8 cellular contexts compared by ENCODE assay signal in genomic region chrX:154409222-154409871, GRCh38. TPM values are rescaled to one million over a fixed set of nuclear protein-coding genes. Genes with fewer than 3 reads are reported as not detected.
DNase-seq lines count a peak whose midpoint lies in the region; ATAC-seq and TF ChIP-seq lines count a peak whose summit lies in the region.

DNASE1L1 (minus strand) TSS chrX:154409254; CDS start chrX:154405568, 3,686 bp downstream.

- H4K8ac ChIP-seq in IMR-90 (ENCODE audit: low read depth in 2 of 2, low read length in 2 of 2), result peak within 1 kb of the TSS; percentile 26 to 88; a peak in 2 of 4 replicates

- H3K4ac ChIP-seq in IMR-90 (ENCODE audit: low read depth, low read length), result peak within 1 kb of the TSS; percentile 93

- H3K27ac ChIP-seq in IMR-90 (ENCODE audit: insufficient read depth, low read length) (peak within 1 kb of the TSS; percentile 92), osteoblast (ENCODE audit: low read depth, low read length) (peak within 1 kb of the TSS; percentile 78)

- peaks cover 4% of the 10 kb centered on the region for H3K4me1 ChIP-seq in IMR-90 (ENCODE audit: control insufficient read depth, insufficient read depth, low read length)
- H3K4me1 ChIP-seq in osteoblast (ENCODE audit: insufficient read depth, low read length), result peaks cover 13% of the 10 kb centered on the region

- in situ Hi-C loops in IMR-90 (cut with MboI; ENCODE audit: low sequenced_read_pairs), result no loop called here

- intact Hi-C loops in IMR-90 (cut with micrococcal nuclease), result loop anchor here (1.0 kb wide), 1 partner anchor 35 kb away; the partner anchor contains the start of gene FAM50A

- TF ChIP-seq CTCF in IMR-90 (conservative IDR thresholded peaks at IDR 0.05; ENCODE audit: low read depth, low read length), result no peak
- TF ChIP-seq CTCF in osteoblast (IDR thresholded peaks at IDR 0.05; ENCODE audit: extremely low read depth, low read depth, low read length), result no peak

- peak within 1 kb of the TSS; percentile 89 for H3K9ac ChIP-seq in IMR-90 (ENCODE audit: low read depth, low read length)

- H4K20me1 ChIP-seq in IMR-90 (ENCODE audit: insufficient read depth, low read length) (no peaks in the 10 kb centered on the region), osteoblast (ENCODE audit: insufficient read depth, low read length) (peaks cover 6% of the 10 kb centered on the region)

- BruUV-seq in IMR-90 (replicated peaks; lab: Mats Ljungman, UMichigan), result no TSS peak

- TF ChIP-seq RAD21 in IMR-90 (IDR thresholded peaks at IDR 0.05; ENCODE audit: low read length), result no peak

- CTCF ChIA-PET in IMR-90 (lab: Yijun Ruan, JAX), result no interaction called here

- DNase-seq in IMR-90 (peak; percentile 87), glomerular endothelial cell (ENCODE audit: extremely low read depth, low read depth, low spot score) (no peak), osteoblast (ENCODE audit: insufficient read length, low spot score, missing footprints) (peak; percentile 98), COLO668 (lab: John Stamatoyannopoulos, UW; ENCODE audit: unreplicated experiment) (no peak)
- peak; percentile 49 to 55 for DNase-seq in activated T-cell treated with anti-CD3 and anti-CD28 coated beads, Interleukin-2, amount 50 U/mL, for 48 hours
- no peak for DNase-seq in activated CD4-positive, alpha-beta T cell treated with anti-CD3 and anti-CD28 coated beads for 48 hours
- no peak for DNase-seq in stimulated activated naive CD4-positive, alpha-beta T cell treated with Interleukin-2 at 50 U/mL for 16 hours (lab: John Stamatoyannopoulos, UW)

- H3K9me3 ChIP-seq in IMR-90 (ENCODE audit: control insufficient read depth, insufficient read depth, low read length), result no peaks in the 10 kb centered on the region
- H3K9me3 ChIP-seq in osteoblast (ENCODE audit: low read depth, low read length), result no peaks in the 10 kb centered on the region

- peak within 1 kb of the TSS; percentile 95 for H2AK9ac ChIP-seq in IMR-90 (replicated peaks; ENCODE audit: low read depth, low read length, poor library complexity)

- H4K91ac ChIP-seq in IMR-90 (ENCODE audit: insufficient read depth, low read depth, low read length), result peak within 1 kb of the TSS; percentile 95

- H2BK120ac ChIP-seq in IMR-90 (ENCODE audit: low read depth, low read length), result peak within 1 kb of the TSS; percentile 92

- H3K56ac ChIP-seq in IMR-90 (ENCODE audit: extremely low read depth, insufficient read depth, low read length), result peak within 1 kb of the TSS; percentile 64

- TF ChIP-seq POLR2A in GM18505 (IDR thresholded peaks at IDR 0.05; ENCODE audit: borderline replicate concordance, extremely low read depth, insufficient read depth, insufficient read length), result peak; percentile 55
- TF ChIP-seq POLR2A in IMR-90 (IDR thresholded peaks at IDR 0.05; ENCODE audit: low read depth, low read length), result peak; percentile 33; the same call in 1 of the 2 replicates

- ATAC-seq in GM18505 (IDR thresholded peaks at IDR 0.05; ENCODE audit: unreplicated experiment), result no peak
- ATAC-seq in IMR-90 (ENCODE audit: low read depth), result peak; percentile 78

- peaks cover 20% of the 10 kb centered on the region for H3K79me2 ChIP-seq in osteoblast (ENCODE audit: insufficient read depth, low read length)

- peak within 1 kb of the TSS; percentile 81 for H4K5ac ChIP-seq in IMR-90 (ENCODE audit: low read depth, low read length)

- H2BK20ac ChIP-seq in IMR-90 (ENCODE audit: low read depth, low read length), result no peak within 1 kb of the TSS; the same call in 1 of the 2 replicates

- H3K4me2 ChIP-seq in IMR-90 (ENCODE audit: low read depth, low read length) (peak within 1 kb of the TSS; percentile 90), osteoblast (ENCODE audit: insufficient read depth, low read length) (peak within 1 kb of the TSS; percentile 87)

- H3K36me3 ChIP-seq in IMR-90 (ENCODE audit: control insufficient read depth, insufficient read depth, low read length) (peaks cover 5% of the 10 kb centered on the region), osteoblast (ENCODE audit: insufficient read depth, low read length) (no peaks in the 10 kb centered on the region)

- peaks cover 3% of the 10 kb centered on the region; the same call in 1 of the 2 replicates for H3K9me1 ChIP-seq in IMR-90 (ENCODE audit: insufficient read depth, low read length)

- dilution Hi-C loops in IMR-90 (cut with HindIII; ENCODE audit: low sequenced_read_pairs, unreplicated experiment), result no loop called here

- H2AK5ac ChIP-seq in IMR-90 (ENCODE audit: low read depth, low read length), result peak within 1 kb of the TSS; percentile 86

- H3K18ac ChIP-seq in IMR-90 (ENCODE audit: low read depth, low read length), result peak within 1 kb of the TSS; percentile 73

- H2AFZ ChIP-seq in IMR-90 (replicated peaks; ENCODE audit: low read length, poor library complexity) (peak within 1 kb of the TSS; percentile 82), osteoblast (ENCODE audit: low read length) (peak within 1 kb of the TSS; percentile 65)

- peak within 1 kb of the TSS; percentile 84 for H3K14ac ChIP-seq in IMR-90 (replicated peaks; ENCODE audit: low read depth, low read length)

- H3K79me1 ChIP-seq in IMR-90 (ENCODE audit: low read depth in 1 of 2, low read length in 2 of 2), result peaks cover 6 to 26% of the 10 kb centered on the region in 2 experiments; a peak in 3 of 4 replicates

- peak within 1 kb of the TSS; percentile 76 for H3K4me3 ChIP-seq in IMR-90 (ENCODE audit: insufficient read depth, low read depth, low read length)
- peak within 1 kb of the TSS; percentile 76 for H3K4me3 ChIP-seq in osteoblast (ENCODE audit: insufficient read depth, low read length)

- 15% methylated on average over 4 of the region's 26 CpGs; no CpG with 5 or more reads in 1 of the 2 experiments for WGBS in IMR-90 (ENCODE audit: extremely low coverage in 2 of 2, insufficient read length in 1 of 2), 2 experiments

- POLR2A ChIA-PET in IMR-90 (lab: Charles Lee; ENCODE audit: unreplicated experiment), result no interaction called here

- peak within 1 kb of the TSS; percentile 48; the same call in 1 of the 3 replicates for H2BK15ac ChIP-seq in IMR-90 (ENCODE audit: low read depth, low read length)

- H3K27me3 ChIP-seq in IMR-90 (ENCODE audit: control insufficient read depth, insufficient read depth, low read length) (no peaks in the 10 kb centered on the region), osteoblast (ENCODE audit: insufficient read depth, low read length) (no peaks in the 10 kb centered on the region)

- peak within 1 kb of the TSS; percentile 88 for H3K23ac ChIP-seq in IMR-90 (ENCODE audit: low read depth, low read length)

- peak within 1 kb of the TSS; percentile 84 for H2BK5ac ChIP-seq in IMR-90 (ENCODE audit: low read depth, low read length, poor library complexity, severe bottlenecking)

TF ChIP-seq in IMR-90, 13 proteins besides CTCF, POLR2A, EP300 and RAD21:
- TF ChIP-seq MAZ (IDR thresholded peaks at IDR 0.05; ENCODE audit: borderline replicate concordance, low read depth, low read length), result peak; percentile 44; the same call in 1 of the 2 replicates
- TF ChIP-seq CEBPB (IDR thresholded peaks at IDR 0.05; ENCODE audit: low read depth, low read length), result no peak
- TF ChIP-seq SMC3 (IDR thresholded peaks at IDR 0.05; ENCODE audit: low read depth, low read length), result no peak
- TF ChIP-seq MAFK (IDR thresholded peaks at IDR 0.05; ENCODE audit: low read depth, low read length), result no peak
- TF ChIP-seq MXI1 (IDR thresholded peaks at IDR 0.05; ENCODE audit: borderline replicate concordance, low read depth, low read length), result peak; percentile 30; the same call in 1 of the 2 replicates
- no peak for TF ChIP-seq BHLHE40 (IDR thresholded peaks at IDR 0.05; ENCODE audit: low read depth, low read length)
- peak; percentile 94 for TF ChIP-seq RFX5 (IDR thresholded peaks at IDR 0.05; ENCODE audit: low read depth, low read length)
- no peak for TF ChIP-seq ELK1 (IDR thresholded peaks at IDR 0.05; ENCODE audit: borderline replicate concordance, low read depth, low read length)
- TF ChIP-seq FOS (IDR thresholded peaks at IDR 0.05; ENCODE audit: low read depth, low read length), result 0 out of 2 replicates have a peak, but pooled peaks have one; percentile 31
- no peak for TF ChIP-seq CHD1 (IDR thresholded peaks at IDR 0.05; ENCODE audit: low read depth, low read length)
- no peak for TF ChIP-seq RCOR1 (IDR thresholded peaks at IDR 0.05; ENCODE audit: insufficient replicate concordance, low read length)
- TF ChIP-seq USF2 (IDR thresholded peaks at IDR 0.05; ENCODE audit: low read depth, low read length), result no peak
- TF ChIP-seq NFE2L2 (IDR thresholded peaks at IDR 0.05; ENCODE audit: low read depth, low read length), result no peak

RNA-seq across cellular contexts. Expression of gene DNASE1L1, which starts in this region (rescaled TPM):
- total RNA-seq in IMR-90 (2012; rRNA removed) (42.5 and 51.4 TPM in 2 replicates), glomerular endothelial cell (71.8 and 97.7 TPM in 2 replicates), osteoblast (58.9 and 74.6 TPM in 2 replicates)
- 54.7 and 55.5 TPM in 2 replicates for polyA plus RNA-seq in IMR-90 (2012; rRNA removed)
- 29.9 and 61.9 TPM in 2 replicates for polyA plus RNA-seq in IMR-90 (2012; cell fraction: cytosol; rRNA removed)
- polyA plus RNA-seq in IMR-90 (2012; cell fraction: nucleus; rRNA removed; ENCODE audit: low replicate concordance), result 29.2 and 61.8 TPM in 2 replicates

Comparison
In these comparisons a context has a peak if more than half of its experiments do, and no peak if none do; other contexts are left out.
1. DNase-seq: peak in IMR-90 (single experiment), activated T-cell treated with anti-CD3 and anti-CD28 coated beads, Interleukin-2, amount 50 U/mL, for 48 hours (2 of 2) and osteoblast (single experiment); none in glomerular endothelial cell (single experiment), COLO668 (single experiment), activated CD4-positive, alpha-beta T cell treated with anti-CD3 and anti-CD28 coated beads for 48 hours (single experiment) and stimulated activated naive CD4-positive, alpha-beta T cell treated with Interleukin-2 at 50 U/mL for 16 hours (single experiment).